12 cellular contexts compared by ENCODE assay signal in the genomic region with DNA sequence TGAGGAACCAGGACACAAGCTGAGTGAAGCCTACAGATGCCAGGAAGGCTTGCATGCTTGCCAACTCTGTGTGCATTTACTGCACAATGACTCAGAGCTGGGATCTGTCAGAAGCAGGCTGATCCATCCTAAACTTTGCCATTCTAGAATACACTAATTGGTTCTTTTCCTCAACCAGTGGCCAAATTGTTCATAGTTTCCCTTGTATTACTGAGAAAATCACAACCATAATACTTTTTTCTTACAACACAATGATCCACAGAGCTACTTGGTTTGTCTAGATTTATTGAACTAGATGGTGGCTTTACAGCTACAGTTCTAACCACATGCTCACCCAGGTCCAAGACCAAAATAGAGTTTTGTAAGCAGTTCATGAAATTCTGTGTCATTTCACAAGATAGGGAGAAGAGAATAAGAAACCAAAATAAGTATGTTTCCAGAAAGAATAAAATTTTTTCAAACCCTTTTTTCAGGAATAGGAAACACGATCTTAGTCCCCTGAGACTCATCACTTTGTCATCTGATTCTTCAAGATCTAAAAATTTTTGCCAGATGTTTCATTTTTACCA. TPM values are rescaled to one million over a fixed set of nuclear protein-coding genes. Genes with fewer than 3 reads are reported as not detected.
DNase-seq lines count a peak whose midpoint lies in the region; ATAC-seq, FAIRE-seq and TF ChIP-seq lines count a peak whose summit lies in the region.
"Had no signal": no experiment of that assay in that cellular context is flagged by ENCODE, and none has a peak within 500 bp of the region (broad histone marks: within the 10 kb centered on the region; RNA-seq: fewer than 3 reads in every experiment).

No MANE protein-coding gene starts in this region.

- peak; percentile 70 for DNase-seq in DMS 273 (lab: John Stamatoyannopoulos, UW; ENCODE audit: unreplicated experiment)
- DNase-seq in NCI-H446 (lab: John Stamatoyannopoulos, UW): peak; percentile 61 to 83
- peak; percentile 60 to 93 for DNase-seq in dermis microvascular lymphatic vessel endothelial cell (ENCODE audit: low read depth in 2 of 2)
- DNase-seq in osteocyte (ENCODE audit: extremely low spot score, unreplicated experiment): no peak
- DNase-seq in GM12892 (ENCODE audit: insufficient read length): no peak
- DNase-seq in AML-193 (lab: John Stamatoyannopoulos, UW): no peak
- DNase-seq in NCI-H526 treated with DMSO at 0.1 percent for 48 hours (lab: John Stamatoyannopoulos, UW): no peak
- DNase-seq: activated B cell treated with CpG ODN at 0.5 μM for 24 hours; effector CD4-positive, alpha-beta T cell; GOT3; NCI-H1436 had no signal

- ATAC-seq in HG02884 (IDR thresholded peaks at IDR 0.05; ENCODE audit: unreplicated experiment): no peak

- H3K36me3 Mint-ChIP-seq in osteocyte (ENCODE audit: unreplicated experiment): no peaks in the 10 kb centered on the region

- H3K4me3 Mint-ChIP-seq in osteocyte (ENCODE audit: unreplicated experiment): peak overlapping the region; percentile 11
- H3K4me3 Mint-ChIP-seq: activated B cell treated with CpG ODN at 0.5 μM for 24 hours had no signal

- peak overlapping the region; percentile 87 for H3K27ac Mint-ChIP-seq in osteocyte (ENCODE audit: unreplicated experiment)
- H3K27ac Mint-ChIP-seq: activated B cell treated with CpG ODN at 0.5 μM for 24 hours had no signal

- TF ChIP-seq CTCF in osteocyte (IDR thresholded peaks at IDR 0.05): no peak

- no peak for FAIRE-seq in GM12892 (lab: Jason Lieb, UNC)

- no peaks in the 10 kb centered on the region for H3K27me3 Mint-ChIP-seq in osteocyte (ENCODE audit: unreplicated experiment)
- H3K27me3 Mint-ChIP-seq: activated B cell treated with CpG ODN at 0.5 μM for 24 hours had no signal

- no peaks in the 10 kb centered on the region for H3K9me3 Mint-ChIP-seq in osteocyte (ENCODE audit: unreplicated experiment)
- H3K9me3 Mint-ChIP-seq: activated B cell treated with CpG ODN at 0.5 μM for 24 hours had no signal

- TF ChIP-seq POLR2A in GM12892 (IDR thresholded peaks at IDR 0.05; ENCODE audit: low read depth, low read length): no peak

- peaks cover 70% of the 10 kb centered on the region for H3K4me1 Mint-ChIP-seq in osteocyte (ENCODE audit: unreplicated experiment)

RNA-seq across cellular contexts. Expression of gene LRRC17, which starts 21.0 kb away (rescaled TPM):
- 0.77 and 0.89 TPM in 2 replicates for total RNA-seq in dermis microvascular lymphatic vessel endothelial cell
- 12.4 and 12.5 TPM in 2 replicates for total RNA-seq in osteocyte
- not detected for polyA plus RNA-seq in GM12892 (2012; ENCODE audit: missing spikeins)

Comparison
In these comparisons a context has a peak if more than half of its experiments do, and no peak if none do; other contexts are left out.
1. DNase-seq: peak in DMS 273 (single experiment), NCI-H446 (2 of 2) and dermis microvascular lymphatic vessel endothelial cell (2 of 2); none in osteocyte (single experiment), GM12892 (single experiment), AML-193 (0 of 2) and NCI-H526 treated with DMSO at 0.1 percent for 48 hours (single experiment).